13 cellular contexts compared by ENCODE assay signal in genomic region chr1:78652019-78652560, GRCh38. TPM values are rescaled to one million over a fixed set of nuclear protein-coding genes. Genes with fewer than 3 reads are reported as not detected.
DNase-seq lines count a peak whose midpoint lies in the region; FAIRE-seq and TF ChIP-seq lines count a peak whose summit lies in the region.
"Had no signal": no experiment of that assay in that cellular context is flagged by ENCODE, and none has a peak within 500 bp of the region (broad histone marks: within the 10 kb centered on the region; RNA-seq: fewer than 3 reads in every experiment).

No MANE protein-coding gene starts in this region.

- peaks cover 16% of the 10 kb centered on the region for H3K9me3 Mint-ChIP-seq in T-helper 1 cell treated with Interleukin-12 subunit alpha and Interleukin-12 subunit beta and Interleukin-4 antibody, amounts not matched to agents 30 μg/mL and 1 μg/mL, for 36 hours
- peaks cover 3% of the 10 kb centered on the region for H3K9me3 Mint-ChIP-seq in neural progenitor cell

- H2AFZ ChIP-seq in neural progenitor cell (replicated peaks) = no peak overlapping the region

- peak overlapping the region; percentile 91 for H3K4me3 Mint-ChIP-seq in T-helper 1 cell treated with Interleukin-12 subunit alpha and Interleukin-12 subunit beta and Interleukin-4 antibody, amounts not matched to agents 30 μg/mL and 1 μg/mL, for 36 hours
- H3K4me3 Mint-ChIP-seq in neural progenitor cell = no peak overlapping the region
- H3K4me3 Mint-ChIP-seq: endodermal cell had no signal

- no peak overlapping the region for H3K9ac ChIP-seq in neural progenitor cell

- DNase-seq in T-helper 1 cell (no peak), H54 (ENCODE audit: insufficient read length, low spot score) (no peak), SIG-M5 treated with dmso at 0.1 percent for 504 hours (lab: John Stamatoyannopoulos, UW; ENCODE audit: unreplicated experiment) (no peak), neural progenitor cell (ENCODE audit: low spot score) (no peak), erythroblast (lab: John Stamatoyannopoulos, UW) (no peak)
- DNase-seq in effector memory CD4-positive, alpha-beta T cell = no peak
- DNase-seq: 8988T; activated CD4-positive, CD25-positive, alpha-beta regulatory T cell; endodermal cell; NCI-H1048 had no signal

- H3K4me3 ChIP-seq in effector memory CD4-positive, alpha-beta T cell (ENCODE audit: insufficient read depth, low read depth, low read length, poor library complexity, severe bottlenecking) = peak overlapping the region; percentile 53
- H3K4me3 ChIP-seq in skin epidermis (peak overlapping the region in 6 of 7 experiments; percentile 25 to 52 (median 36)), neural progenitor cell (no peak overlapping the region)
- H3K4me3 ChIP-seq: smooth muscle cell had no signal

- H3F3A ChIP-seq in neural progenitor cell (ENCODE audit: low read depth) = no peaks in the 10 kb centered on the region

- TF ChIP-seq CTCF in neural progenitor cell (IDR thresholded peaks at IDR 0.05) = no peak

- no peaks in the 10 kb centered on the region for H3K27me3 Mint-ChIP-seq in T-helper 1 cell treated with Interleukin-12 subunit alpha and Interleukin-12 subunit beta and Interleukin-4 antibody, amounts not matched to agents 30 μg/mL and 1 μg/mL, for 36 hours (ENCODE audit: low read depth)
- H3K27me3 Mint-ChIP-seq in neural progenitor cell (ENCODE audit: insufficient read depth, low read depth) = peaks cover 2% of the 10 kb centered on the region

- peak overlapping the region; percentile 28 for H3K27ac Mint-ChIP-seq in T-helper 1 cell treated with Interleukin-12 subunit alpha and Interleukin-12 subunit beta and Interleukin-4 antibody, amounts not matched to agents 30 μg/mL and 1 μg/mL, for 36 hours
- H3K27ac Mint-ChIP-seq in neural progenitor cell = no peak overlapping the region
- H3K27ac Mint-ChIP-seq: endodermal cell had no signal

- H3K9me3 ChIP-seq in effector memory CD4-positive, alpha-beta T cell (ENCODE audit: control insufficient read depth, low read length) = no peaks in the 10 kb centered on the region
- H3K9me3 ChIP-seq in neural progenitor cell (ENCODE audit: low read depth) = no peaks in the 10 kb centered on the region

- peaks cover 39% of the 10 kb centered on the region for H3K4me1 Mint-ChIP-seq in T-helper 1 cell treated with Interleukin-12 subunit alpha and Interleukin-12 subunit beta and Interleukin-4 antibody, amounts not matched to agents 30 μg/mL and 1 μg/mL, for 36 hours (ENCODE audit: low read depth)
- H3K4me1 Mint-ChIP-seq in neural progenitor cell = no peaks in the 10 kb centered on the region
- H3K4me1 Mint-ChIP-seq: endodermal cell had no signal

- H3K27ac ChIP-seq in effector memory CD4-positive, alpha-beta T cell (ENCODE audit: insufficient read depth, low read length, poor library complexity, severe bottlenecking) = no peak overlapping the region
- H3K27ac ChIP-seq in skin epidermis = peak overlapping the region in 9 of 21 experiments; percentile 4 to 87 (median 73)
- no peak overlapping the region for H3K27ac ChIP-seq in neural progenitor cell

- no peaks in the 10 kb centered on the region for H3K27me3 ChIP-seq in effector memory CD4-positive, alpha-beta T cell (replicated peaks; ENCODE audit: control insufficient read depth, insufficient read depth, low read length, poor library complexity, severe bottlenecking)
- H3K27me3 ChIP-seq in neural progenitor cell = peaks cover 33% of the 10 kb centered on the region

- H3K36me3 ChIP-seq in effector memory CD4-positive, alpha-beta T cell (ENCODE audit: control insufficient read depth, insufficient read depth, low read length) = peaks cover 10% of the 10 kb centered on the region
- H3K36me3 ChIP-seq in neural progenitor cell = no peaks in the 10 kb centered on the region

- H3K36me3 Mint-ChIP-seq in T-helper 1 cell treated with Interleukin-12 subunit alpha and Interleukin-12 subunit beta and Interleukin-4 antibody, amounts not matched to agents 30 μg/mL and 1 μg/mL, for 36 hours (ENCODE audit: low read depth) = peaks cover 57% of the 10 kb centered on the region
- H3K36me3 Mint-ChIP-seq in neural progenitor cell = no peaks in the 10 kb centered on the region

- no peaks in the 10 kb centered on the region for H4K20me1 ChIP-seq in neural progenitor cell (ENCODE audit: low read depth)

- no peaks in the 10 kb centered on the region for H3K79me2 ChIP-seq in neural progenitor cell (ENCODE audit: low read depth)

- FAIRE-seq in H54 (lab: Jason Lieb, UNC) = peak; percentile 64

- H3K4me2 ChIP-seq in neural progenitor cell = no peak overlapping the region
- H3K4me2 ChIP-seq: smooth muscle cell had no signal

- peaks cover 16% of the 10 kb centered on the region for H3K4me1 ChIP-seq in effector memory CD4-positive, alpha-beta T cell (ENCODE audit: control insufficient read depth, insufficient read depth, low read length, poor library complexity, severe bottlenecking)
- no peaks in the 10 kb centered on the region for H3K4me1 ChIP-seq in neural progenitor cell

- TF ChIP-seq POLR2A in H54 (IDR thresholded peaks at IDR 0.05; ENCODE audit: low read depth, low read length) = no peak
- no peak for TF ChIP-seq POLR2A in erythroblast (IDR thresholded peaks at IDR 0.05; ENCODE audit: low read length)

RNA-seq across cellular contexts. Expression of gene IFI44, which starts 2.5 kb away (rescaled TPM):
- not detected in 2 replicates for total RNA-seq in neural progenitor cell (ENCODE audit: low replicate concordance)
- total RNA-seq: endodermal cell, smooth muscle cell had no signal

RNA-seq across cellular contexts. Expression of gene IFI44L, which starts 31.8 kb away (rescaled TPM):
- not detected in 2 replicates for total RNA-seq in neural progenitor cell (ENCODE audit: low replicate concordance)
- total RNA-seq: endodermal cell, smooth muscle cell had no signal
